11 cellular contexts compared by ENCODE assay signal in the genomic region with DNA sequence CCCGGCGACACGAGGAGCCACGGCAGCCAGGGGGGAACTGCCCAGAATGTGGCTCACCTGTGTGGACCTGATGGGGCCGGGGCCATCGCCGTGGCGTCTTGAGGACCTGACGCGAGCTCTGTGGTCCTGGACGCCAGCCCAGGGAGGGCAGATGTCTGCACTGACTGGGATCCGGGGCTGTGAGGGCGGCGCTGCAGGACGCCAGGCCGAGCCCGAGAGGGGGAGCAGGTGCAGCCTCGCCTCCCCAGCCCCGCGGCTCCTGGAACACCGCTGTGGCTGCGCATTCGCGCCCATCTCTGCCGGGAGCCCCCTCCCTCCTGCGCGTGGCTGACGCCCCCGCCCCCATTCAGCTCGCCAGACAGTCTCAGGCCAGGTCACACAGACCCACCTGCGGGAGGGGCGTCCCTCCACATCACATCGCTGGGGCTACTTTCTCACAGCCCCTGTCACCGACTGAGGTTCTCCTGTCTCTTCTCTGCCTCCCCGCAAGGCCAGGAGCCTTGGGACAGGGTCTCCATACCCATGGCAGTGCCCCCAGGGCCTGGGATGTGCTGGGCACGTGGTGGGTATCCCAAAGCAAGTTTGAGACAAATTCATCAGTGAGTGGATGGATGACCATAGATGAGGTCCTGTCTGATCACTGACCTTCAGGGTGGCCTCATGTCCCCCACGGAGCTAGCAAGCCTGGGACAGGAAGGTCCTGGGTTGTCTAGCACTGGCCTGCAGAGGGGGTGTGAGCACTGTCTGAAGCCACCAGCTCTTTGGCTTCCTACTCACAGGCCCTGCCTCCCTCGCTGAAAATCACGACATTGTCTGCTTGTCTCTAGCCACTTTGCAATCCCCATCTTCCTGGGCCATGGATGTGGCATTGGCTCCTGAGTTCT. TPM values are rescaled to one million over a fixed set of nuclear protein-coding genes. Genes with fewer than 3 reads are reported as not detected.
DNase-seq lines count a peak whose midpoint lies in the region; ATAC-seq and TF ChIP-seq lines count a peak whose summit lies in the region.
"Had no signal": no experiment of that assay in that cellular context is flagged by ENCODE, and none has a peak within 500 bp of the region (broad histone marks: within the 10 kb centered on the region; RNA-seq: fewer than 3 reads in every experiment).

No MANE protein-coding gene starts in this region.

- H3K36me3 ChIP-seq in right atrium auricular region, result no peaks in the 10 kb centered on the region
- H3K36me3 ChIP-seq: uterus had no signal

- DNase-seq in SHP77 (lab: John Stamatoyannopoulos, UW), result peak; percentile 40 to 43
- no peak for DNase-seq in SHP77 treated with DMSO at 0.1 percent for 48 hours (lab: John Stamatoyannopoulos, UW)
- peak; percentile 16 for DNase-seq in NCI-H748 treated with DMSO at 0.1 percent for 48 hours (lab: John Stamatoyannopoulos, UW)
- peak; percentile 49 for DNase-seq in right atrium auricular region (ENCODE audit: low spot score)
- peak; percentile 82 for DNase-seq in superior temporal gyrus (ENCODE audit: extremely low spot score)
- DNase-seq in activated CD8-positive, alpha-beta memory T cell treated with anti-CD3 and anti-CD28 coated beads, Interleukin-2, amount 50 U/mL, for 48 hours, result no peak
- DNase-seq: activated CD4-positive, alpha-beta memory T cell treated with anti-CD3 and anti-CD28 coated beads for 36 hours; stimulated activated CD4-positive, alpha-beta T cell treated with anti-CD3 and anti-CD28 coated beads, Interleukin-2, amount 100 ng/mL, for 48 hours; uterus had no signal

- H3K4me1 ChIP-seq in right atrium auricular region, result no peaks in the 10 kb centered on the region
- H3K4me1 ChIP-seq: uterus had no signal

- peak in 1 of 2 donors; percentile 14 for TF ChIP-seq CTCF in right atrium auricular region (IDR thresholded peaks at IDR 0.05)

- no peaks in the 10 kb centered on the region for H3K9me3 ChIP-seq in right atrium auricular region
- H3K9me3 ChIP-seq: uterus had no signal

- H3K27me3 ChIP-seq in right atrium auricular region, result no peaks in the 10 kb centered on the region
- H3K27me3 ChIP-seq: uterus had no signal

- no peak overlapping the region for H3K27ac ChIP-seq in right atrium auricular region
- H3K27ac ChIP-seq: uterus had no signal

- no peak overlapping the region for H3K4me3 ChIP-seq in right atrium auricular region
- H3K4me3 ChIP-seq: uterus had no signal

- ATAC-seq in GM19395 (IDR thresholded peaks at IDR 0.05; ENCODE audit: unreplicated experiment) (no peak), GM18870 (IDR thresholded peaks at IDR 0.05; ENCODE audit: unreplicated experiment) (no peak)

RNA-seq across cellular contexts. Expression of gene RASGEF1C, which starts 47.3 kb away (rescaled TPM):
- under 1 TPM; 0.55 to 0.67 TPM for total RNA-seq in right atrium auricular region
- total RNA-seq: activated CD4-positive, alpha-beta memory T cell treated with anti-CD3 and anti-CD28 coated beads for 36 hours had no signal

Comparison
In these comparisons a context has a peak if more than half of its experiments do, and no peak if none do; other contexts are left out.
1. DNase-seq: peak in SHP77 (2 of 2), NCI-H748 treated with DMSO at 0.1 percent for 48 hours (single experiment), right atrium auricular region (single experiment) and superior temporal gyrus (single experiment); none in SHP77 treated with DMSO at 0.1 percent for 48 hours (single experiment) and activated CD8-positive, alpha-beta memory T cell treated with anti-CD3 and anti-CD28 coated beads, Interleukin-2, amount 50 U/mL, for 48 hours (single experiment).